1 cellular context compared by ENCODE assay signal in the genomic region with DNA sequence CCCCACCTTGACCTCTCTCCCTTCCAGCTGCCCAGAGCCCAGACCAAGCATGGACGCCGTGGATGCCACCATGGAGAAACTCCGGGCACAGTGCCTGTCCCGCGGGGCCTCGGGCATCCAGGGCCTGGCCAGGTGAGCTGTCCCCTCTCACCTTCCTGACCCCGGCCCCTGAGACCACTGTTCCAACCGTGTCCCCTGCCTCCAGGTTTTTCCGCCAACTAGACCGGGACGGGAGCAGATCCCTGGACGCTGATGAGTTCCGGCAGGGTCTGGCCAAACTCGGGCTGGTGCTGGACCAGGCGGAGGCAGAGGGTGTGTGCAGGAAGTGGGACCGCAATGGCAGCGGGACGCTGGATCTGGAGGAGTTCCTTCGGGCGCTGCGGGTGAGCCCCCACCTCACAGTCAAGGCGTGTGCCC.
TF ChIP-seq lines count a peak whose summit lies in the region.

No MANE protein-coding gene starts in this region.

TF ChIP-seq in SK-N-SH, 30 proteins besides CTCF, POLR2A, EP300 and RAD21:
- TF ChIP-seq, protein P1, sequence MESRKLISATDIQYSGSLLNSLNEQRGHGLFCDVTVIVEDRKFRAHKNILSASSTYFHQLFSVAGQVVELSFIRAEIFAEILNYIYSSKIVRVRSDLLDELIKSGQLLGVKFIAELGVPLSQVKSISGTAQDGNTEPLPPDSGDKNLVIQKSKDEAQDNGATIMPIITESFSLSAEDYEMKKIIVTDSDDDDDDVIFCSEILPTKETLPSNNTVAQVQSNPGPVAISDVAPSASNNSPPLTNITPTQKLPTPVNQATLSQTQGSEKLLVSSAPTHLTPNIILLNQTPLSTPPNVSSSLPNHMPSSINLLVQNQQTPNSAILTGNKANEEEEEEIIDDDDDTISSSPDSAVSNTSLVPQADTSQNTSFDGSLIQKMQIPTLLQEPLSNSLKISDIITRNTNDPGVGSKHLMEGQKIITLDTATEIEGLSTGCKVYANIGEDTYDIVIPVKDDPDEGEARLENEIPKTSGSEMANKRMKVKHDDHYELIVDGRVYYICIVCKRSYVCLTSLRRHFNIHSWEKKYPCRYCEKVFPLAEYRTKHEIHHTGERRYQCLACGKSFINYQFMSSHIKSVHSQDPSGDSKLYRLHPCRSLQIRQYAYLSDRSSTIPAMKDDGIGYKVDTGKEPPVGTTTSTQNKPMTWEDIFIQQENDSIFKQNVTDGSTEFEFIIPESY (IDR thresholded peaks at IDR 0.05; ENCODE audit: borderline replicate concordance, low read depth): no peak
- TF ChIP-seq CHD2 (IDR thresholded peaks at IDR 0.05; ENCODE audit: low read length, partially characterized antibody) (no peak), RFX5 (IDR thresholded peaks at IDR 0.05; ENCODE audit: low read length) (no peak), TCF12 (IDR thresholded peaks at IDR 0.05) (no peak), RCOR1 (IDR thresholded peaks at IDR 0.05; ENCODE audit: low read length) (no peak), FOSL2 (IDR thresholded peaks at IDR 0.05; ENCODE audit: borderline replicate concordance, low read depth) (no peak)
- TF ChIP-seq, protein P2, sequence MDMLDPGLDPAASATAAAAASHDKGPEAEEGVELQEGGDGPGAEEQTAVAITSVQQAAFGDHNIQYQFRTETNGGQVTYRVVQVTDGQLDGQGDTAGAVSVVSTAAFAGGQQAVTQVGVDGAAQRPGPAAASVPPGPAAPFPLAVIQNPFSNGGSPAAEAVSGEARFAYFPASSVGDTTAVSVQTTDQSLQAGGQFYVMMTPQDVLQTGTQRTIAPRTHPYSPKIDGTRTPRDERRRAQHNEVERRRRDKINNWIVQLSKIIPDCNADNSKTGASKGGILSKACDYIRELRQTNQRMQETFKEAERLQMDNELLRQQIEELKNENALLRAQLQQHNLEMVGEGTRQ (IDR thresholded peaks at IDR 0.05; ENCODE audit: borderline replicate concordance, low read depth, low read length): no peak
